15 cellular contexts compared by ENCODE assay signal in the genomic region with DNA sequence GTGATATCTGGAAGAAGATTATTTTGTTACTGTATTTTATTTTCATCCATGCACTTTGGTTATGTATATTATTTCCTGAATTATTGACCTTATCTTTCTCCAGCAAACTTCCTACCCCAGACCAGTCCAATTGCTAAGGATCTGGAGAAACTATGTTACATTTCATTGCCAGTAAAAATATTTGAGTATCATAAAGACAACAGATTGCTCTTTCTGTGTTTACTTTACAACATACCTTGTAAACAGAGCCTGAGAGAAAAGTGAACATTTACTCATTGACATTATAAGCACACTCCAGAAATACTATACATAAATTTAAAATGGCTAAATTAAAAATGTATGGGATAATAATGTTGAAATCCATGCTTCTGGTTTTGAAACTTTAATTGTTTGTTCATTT.
DNase-seq lines count a peak whose midpoint lies in the region; ATAC-seq, FAIRE-seq and TF ChIP-seq lines count a peak whose summit lies in the region.
"Had no signal": no experiment of that assay in that cellular context is flagged by ENCODE, and none has a peak within 500 bp of the region (broad histone marks: within the 10 kb centered on the region; RNA-seq: fewer than 3 reads in every experiment).

No MANE protein-coding gene starts in this region.

- peak overlapping the region; percentile 18 for H3K4me3 ChIP-seq in LNCaP clone FGC (ENCODE audit: low read depth, low read length)
- H3K4me3 ChIP-seq in hepatocyte, result no peak overlapping the region
- H3K4me3 ChIP-seq in pancreas, result no peak overlapping the region
- no peak overlapping the region for H3K4me3 ChIP-seq in MG63
- H3K4me3 ChIP-seq: BLaER1, GM12878, GM23338 had no signal

- no peaks in the 10 kb centered on the region for H3K27me3 ChIP-seq in hepatocyte
- H3K27me3 ChIP-seq in pancreas, result no peaks in the 10 kb centered on the region
- H3K27me3 ChIP-seq in MG63, result no peaks in the 10 kb centered on the region
- H3K27me3 ChIP-seq: BLaER1 had no signal

- no peaks in the 10 kb centered on the region for H3K79me2 ChIP-seq in hepatocyte

- peak overlapping the region; percentile 14 for H3K4me2 ChIP-seq in hepatocyte
- H3K4me2 ChIP-seq: BLaER1, GM23338 had no signal

- intact Hi-C loops in pancreas (cut with DNase I), result no loop called here

- H4K20me1 ChIP-seq in hepatocyte (ENCODE audit: insufficient read depth, poor library complexity, severe bottlenecking), result no peaks in the 10 kb centered on the region
- H4K20me1 ChIP-seq: BLaER1 had no signal

- DNase-seq in LNCaP clone FGC (ENCODE audit: low read depth), result peak; percentile 81
- no peak for DNase-seq in hepatocyte (ENCODE audit: low spot score)
- no peak for DNase-seq in pancreas
- DNase-seq in MG63, result no peak
- DNase-seq in NCI-H1436 treated with DMSO at 0.1 percent for 48 hours (lab: John Stamatoyannopoulos, UW), result no peak
- no peak for DNase-seq in stimulated activated CD4-positive, alpha-beta T cell treated with anti-CD3 and anti-CD28 coated beads, Interleukin-12 subunit alpha, Interleukin-12 subunit beta, amount 100 ng/mL, for 4 hours
- DNase-seq: AML-193; CD4-positive, CD25-positive, alpha-beta regulatory T cell; DMS79; H7 had no signal

- no peak overlapping the region for H2AFZ ChIP-seq in hepatocyte

- H3K4me1 ChIP-seq in hepatocyte (ENCODE audit: insufficient read depth) (peaks cover 7% of the 10 kb centered on the region), pancreas (peaks cover 5 to 11% (median 6%) of the 10 kb centered on the region in 3 donors)
- H3K4me1 ChIP-seq: BLaER1 had no signal

- no peaks in the 10 kb centered on the region for H3K9me2 ChIP-seq in hepatocyte (replicated peaks; ENCODE audit: insufficient read depth)

- TF ChIP-seq CTCF in C4-2B (conservative IDR thresholded peaks at IDR 0.05) (no peak), LNCaP clone FGC (IDR thresholded peaks at IDR 0.05; ENCODE audit: control insufficient read depth, extremely low read depth, insufficient read depth) (no peak), hepatocyte (IDR thresholded peaks at IDR 0.05; ENCODE audit: poor library complexity) (no peak), pancreas (IDR thresholded peaks at IDR 0.05) (no peak)

- H3K27ac ChIP-seq in C4-2B, result peak overlapping the region; percentile 95; the same call in 1 of the 2 replicates
- H3K27ac ChIP-seq in hepatocyte, result no peak overlapping the region
- no peak overlapping the region for H3K27ac ChIP-seq in pancreas
- H3K27ac ChIP-seq: BLaER1 had no signal

- ATAC-seq in pancreas, result peak in 3 of 4 donors; percentile 51 to 56 (median 53)
- ATAC-seq: GM12878, GM23338 had no signal

- no peaks in the 10 kb centered on the region for H3K36me3 ChIP-seq in hepatocyte (replicated peaks; ENCODE audit: insufficient read depth, low read depth)
- H3K36me3 ChIP-seq in pancreas, result no peaks in the 10 kb centered on the region
- H3K36me3 ChIP-seq in MG63, result no peaks in the 10 kb centered on the region
- H3K36me3 ChIP-seq: BLaER1 had no signal

- H3K9me3 ChIP-seq in hepatocyte (ENCODE audit: low read depth) (no peaks in the 10 kb centered on the region), pancreas (no peaks in the 10 kb centered on the region), MG63 (no peaks in the 10 kb centered on the region)
- H3K9me3 ChIP-seq: BLaER1 had no signal

- no peak for FAIRE-seq in pancreas (lab: Jason Lieb, UNC)
- FAIRE-seq: GM12878, GM18507 had no signal
